In genomic region chr11:46984987-46985386, GRCh38 we compare ENCODE assay signal across 20 cellular contexts.
"Had no signal": no experiment of that assay in that cellular context is flagged by ENCODE, and none has a peak within 500 bp of the region (broad histone marks: within the 10 kb centered on the region; RNA-seq: fewer than 3 reads in every experiment).

No MANE protein-coding gene starts in this region.

- ATAC-seq: heart left ventricle; natural killer cell treated with Interleukin-12 subunit alpha and Interleukin-12 subunit beta and Interleukin-15 and Interleukin-18, amount 100 ng/mL, for 72 hours; upper lobe of right lung had no signal

- H3K4me1 ChIP-seq: esophagus muscularis mucosa, heart left ventricle, prostate gland, upper lobe of right lung had no signal

- FAIRE-seq: astrocyte, bronchial epithelial cell, keratinocyte had no signal

- H3K36me3 ChIP-seq: prostate gland, thyroid gland, upper lobe of right lung had no signal

- H3K27ac ChIP-seq: coronary artery, esophagus muscularis mucosa, heart left ventricle, left lung, prostate gland, thyroid gland, upper lobe of right lung had no signal

- H3K4me3 ChIP-seq: coronary artery, esophagus muscularis mucosa, heart left ventricle, left lung, prostate gland, thyroid gland, upper lobe of right lung had no signal

- H3K9me3 ChIP-seq: esophagus muscularis mucosa, left lung, prostate gland, thyroid gland, upper lobe of right lung had no signal

- H3K27me3 ChIP-seq: esophagus muscularis mucosa, heart left ventricle, left lung, thyroid gland, upper lobe of right lung had no signal

- DNase-seq: activated CD4-positive, alpha-beta T cell treated with anti-CD3 and anti-CD28 coated beads for 1 hour; activated CD4-positive, alpha-beta T cell treated with anti-CD3 and anti-CD28 coated beads, Interleukin-2, amount 50 U/mL, for 1 hour; activated gamma-delta T cell treated with Interleukin-2 at 50 U/mL for 16 hours; activated T-cell treated with anti-CD3 and anti-CD28 coated beads, Interleukin-2, amount 50 U/mL, for 1 hour; heart left ventricle; left lung; mammary epithelial cell; midbrain; stimulated activated CD4-positive, alpha-beta T cell treated with anti-CD3 and anti-CD28 coated beads, Interleukin-12 subunit alpha, Interleukin-12 subunit beta, amount 100 ng/mL, for 4 hours; substantia nigra; SW 1271; thyroid gland; upper lobe of right lung had no signal
